10 cellular contexts compared by ENCODE assay signal in the genomic region with DNA sequence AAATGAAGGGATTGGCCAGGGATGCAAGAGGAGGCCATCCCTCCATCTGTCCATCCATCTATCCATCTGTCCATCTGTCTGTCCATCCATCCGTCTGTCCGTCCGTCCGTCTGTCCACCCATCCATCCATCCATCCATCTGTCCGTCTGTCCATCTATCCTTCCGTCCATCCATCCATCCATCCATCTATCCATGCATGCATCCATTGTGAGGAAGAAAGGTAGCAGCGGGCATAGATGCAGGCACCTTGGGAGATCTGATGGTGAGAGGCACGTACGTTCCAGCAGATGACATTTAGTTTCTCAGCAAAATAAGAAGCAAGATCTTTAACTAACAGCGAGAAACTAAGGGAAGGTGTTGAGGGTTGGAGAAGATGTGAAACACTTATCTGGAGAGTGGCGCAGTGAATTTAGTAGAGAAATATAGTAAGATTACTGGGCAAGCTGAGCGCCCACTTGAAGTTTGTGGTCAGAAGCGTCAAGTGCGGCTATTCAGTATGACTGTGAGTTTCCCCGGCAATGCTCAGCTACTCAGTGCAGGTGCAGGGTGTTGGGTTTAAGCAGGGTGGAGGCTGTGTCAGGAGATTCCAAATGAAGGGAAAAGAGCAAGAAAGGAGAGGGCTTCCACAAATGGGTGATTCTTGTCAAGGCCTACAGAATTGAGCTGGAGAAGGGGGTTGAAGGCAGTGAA. TPM values are rescaled to one million over a fixed set of nuclear protein-coding genes. Genes with fewer than 3 reads are reported as not detected.
DNase-seq lines count a peak whose midpoint lies in the region; ATAC-seq and TF ChIP-seq lines count a peak whose summit lies in the region.
"Had no signal": no experiment of that assay in that cellular context is flagged by ENCODE, and none has a peak within 500 bp of the region (broad histone marks: within the 10 kb centered on the region; RNA-seq: fewer than 3 reads in every experiment).

No MANE protein-coding gene starts in this region.

- H3K4me1 ChIP-seq in tibial artery (peaks cover 0 to 9% (median 3%) of the 10 kb centered on the region in 4 donors), right atrium auricular region (peaks cover 0 to 12% of the 10 kb centered on the region in 2 donors)

- H3K36me3 ChIP-seq in tibial artery (no peaks in the 10 kb centered on the region), right atrium auricular region (no peaks in the 10 kb centered on the region)

- TF ChIP-seq CTCF in tibial artery (IDR thresholded peaks at IDR 0.05) = no peak
- TF ChIP-seq CTCF in right atrium auricular region (IDR thresholded peaks at IDR 0.05) = no peak

- DNase-seq in activated naive CD4-positive, alpha-beta T cell treated with anti-CD3 and anti-CD28 coated beads, Interleukin-2, amount 50 U/mL, for 72 hours (ENCODE audit: low spot score in 2 of 2) = no peak
- DNase-seq in activated naive CD4-positive, alpha-beta T cell treated with Interleukin-2 at 50 U/mL for 16 hours = no peak
- DNase-seq in NCI-H510A treated with DMSO at 0.1 percent for 48 hours (lab: John Stamatoyannopoulos, UW) (peak; percentile 36), tibial artery (peak; percentile 4 to 7), right atrium auricular region (ENCODE audit: low spot score) (no peak), iPS-NIHi7 (ENCODE audit: extremely low spot score) (no peak)
- DNase-seq: psoas muscle, SHP77 treated with DMSO at 0.1 percent for 48 hours had no signal

- peaks cover 0 to 4% of the 10 kb centered on the region in 2 donors for H3K36me3 Mint-ChIP-seq in activated naive CD4-positive, alpha-beta T cell treated with anti-CD3 and anti-CD28 coated beads, Interleukin-2, amount 50 U/mL, for 72 hours

- ATAC-seq in activated naive CD4-positive, alpha-beta T cell treated with anti-CD3 and anti-CD28 coated beads, Interleukin-2, amount 50 U/mL, for 72 hours = peak; percentile 38 to 65
- ATAC-seq in HG02642 (IDR thresholded peaks at IDR 0.05; ENCODE audit: poor library complexity, unreplicated experiment) = peak; percentile 55
- no peak for ATAC-seq in GM21367 (IDR thresholded peaks at IDR 0.05; ENCODE audit: unreplicated experiment)
- ATAC-seq: psoas muscle had no signal

- H3K27me3 ChIP-seq in tibial artery = no peaks in the 10 kb centered on the region
- no peaks in the 10 kb centered on the region for H3K27me3 ChIP-seq in right atrium auricular region

- intact Hi-C loops in tibial artery (cut with DNase I; ENCODE audit: low total_unique reads) = loop anchor here (10.0 kb wide), 1 partner anchor 363 kb away; no protein-coding TSS in a partner anchor

- H3K27ac ChIP-seq in tibial artery (no peak overlapping the region), right atrium auricular region (no peak overlapping the region)

- no peak overlapping the region for H3K4me3 ChIP-seq in tibial artery
- H3K4me3 ChIP-seq in right atrium auricular region = no peak overlapping the region
- H3K4me3 ChIP-seq: psoas muscle had no signal

- no peaks in the 10 kb centered on the region for H3K9me3 ChIP-seq in tibial artery
- no peaks in the 10 kb centered on the region for H3K9me3 ChIP-seq in right atrium auricular region
- H3K9me3 ChIP-seq: psoas muscle had no signal

- H3K9me3 Mint-ChIP-seq in activated naive CD4-positive, alpha-beta T cell treated with anti-CD3 and anti-CD28 coated beads, Interleukin-2, amount 50 U/mL, for 72 hours = no peaks in the 10 kb centered on the region

- H3K27ac Mint-ChIP-seq in activated naive CD4-positive, alpha-beta T cell treated with anti-CD3 and anti-CD28 coated beads, Interleukin-2, amount 50 U/mL, for 72 hours = no peak overlapping the region

RNA-seq across cellular contexts. Expression of a gene that starts 22.4 kb away (rescaled TPM):
- 100 to 1,000 TPM; 146 to 182 TPM for total RNA-seq in activated naive CD4-positive, alpha-beta T cell treated with anti-CD3 and anti-CD28 coated beads, Interleukin-2, amount 50 U/mL, for 72 hours
- total RNA-seq in right atrium auricular region = 100 to 1,000 TPM; 255 to 283 TPM

RNA-seq across cellular contexts. Expression of a gene that starts 47.3 kb away (rescaled TPM):
- 10 to 100 TPM; 10.8 to 11.6 TPM for total RNA-seq in activated naive CD4-positive, alpha-beta T cell treated with anti-CD3 and anti-CD28 coated beads, Interleukin-2, amount 50 U/mL, for 72 hours
- 1 to 10 TPM; 1.3 to 3.0 TPM for total RNA-seq in right atrium auricular region

Comparison
In these comparisons a context has a peak if more than half of its experiments do, and no peak if none do; other contexts are left out.
1. DNase-seq: peak in NCI-H510A treated with DMSO at 0.1 percent for 48 hours (single experiment) and tibial artery (2 of 2); none in activated naive CD4-positive, alpha-beta T cell treated with anti-CD3 and anti-CD28 coated beads, Interleukin-2, amount 50 U/mL, for 72 hours (0 of 2), activated naive CD4-positive, alpha-beta T cell treated with Interleukin-2 at 50 U/mL for 16 hours (single experiment), right atrium auricular region (single experiment) and iPS-NIHi7 (single experiment).